ENCODE assay signal across 1 cellular context in genomic region chr16:86528061-86528929, GRCh38.
TF ChIP-seq lines count a peak whose summit lies in the region.

No MANE protein-coding gene starts in this region.

TF ChIP-seq in HepG2, 621 proteins besides CTCF, POLR2A, EP300 and RAD21:
- TF ChIP-seq AGO2 (optimal IDR thresholded peaks at IDR 0.05; ENCODE audit: low read depth, low read length) (peak; percentile 80), ZNF567 (CRISPR knock-in tag; IDR thresholded peaks at IDR 0.05; ENCODE audit: borderline replicate concordance) (no peak)
TF ChIP-seq in HepG2: peak in this region for 1.
